2 cellular contexts compared by ENCODE assay signal in the genomic region with DNA sequence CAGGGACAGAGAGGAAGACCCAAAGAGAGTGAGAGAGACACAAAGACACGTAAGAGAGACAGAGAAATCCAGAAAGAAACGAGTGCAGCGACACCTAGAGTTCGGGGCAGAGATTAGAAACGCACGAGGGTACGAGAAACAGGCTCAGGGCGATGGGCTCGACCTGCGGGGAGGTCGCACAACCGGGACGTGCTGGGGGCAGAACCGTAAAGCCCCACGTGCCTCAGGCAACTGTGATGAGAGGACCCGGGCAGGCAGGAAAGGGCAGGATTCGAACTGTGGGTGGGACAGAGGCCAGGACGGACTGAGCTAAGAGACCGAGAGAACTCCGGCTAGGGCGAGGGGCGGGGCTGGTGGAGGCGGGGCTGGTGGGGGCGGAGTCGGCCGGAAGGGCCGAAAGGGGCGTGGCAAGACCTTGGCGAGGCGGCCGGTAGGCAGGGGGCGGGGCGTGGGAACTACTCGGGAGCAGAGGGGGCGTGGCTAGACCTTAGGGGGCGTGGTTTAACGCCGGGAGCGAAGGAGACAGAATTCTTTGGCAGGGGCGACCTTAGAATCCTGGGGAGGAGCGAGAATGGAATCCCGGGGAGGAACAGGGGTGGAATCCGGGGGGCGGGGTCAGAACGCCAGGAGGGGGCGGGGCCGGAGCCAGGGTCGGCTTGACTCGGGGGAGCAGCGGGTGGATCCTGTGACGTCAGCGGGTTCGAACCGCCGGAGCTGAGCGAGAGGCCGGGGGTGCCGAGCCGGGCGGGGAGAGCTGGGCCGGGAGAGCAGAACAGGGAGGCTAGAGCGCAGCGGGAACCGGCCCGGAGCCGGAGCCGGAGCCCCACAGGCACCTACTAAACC.
TF ChIP-seq lines count a peak whose summit lies in the region.

A gene (plus strand): TSS at position 686 of the 843 bp plus-strand sequence. CDS start 229 bp downstream, outside the sequence.

TF ChIP-seq in GM23338, 12 proteins besides CTCF, POLR2A, EP300 and RAD21:
- peak; percentile 58 for TF ChIP-seq POLR2AphosphoS5 (IDR thresholded peaks at IDR 0.05; ENCODE audit: low read depth)
- no peak for TF ChIP-seq STAT1 (IDR thresholded peaks at IDR 0.05; ENCODE audit: unreplicated experiment)
- TF ChIP-seq CREB1 (CRISPR knock-in tag; IDR thresholded peaks at IDR 0.05; ENCODE audit: low read depth) = peak; percentile 91
TF ChIP-seq in GM23338: peak in this region for 2.

TF ChIP-seq in GM12878, 131 proteins besides CTCF, POLR2A, EP300 and RAD21:
- TF ChIP-seq, protein P1, sequence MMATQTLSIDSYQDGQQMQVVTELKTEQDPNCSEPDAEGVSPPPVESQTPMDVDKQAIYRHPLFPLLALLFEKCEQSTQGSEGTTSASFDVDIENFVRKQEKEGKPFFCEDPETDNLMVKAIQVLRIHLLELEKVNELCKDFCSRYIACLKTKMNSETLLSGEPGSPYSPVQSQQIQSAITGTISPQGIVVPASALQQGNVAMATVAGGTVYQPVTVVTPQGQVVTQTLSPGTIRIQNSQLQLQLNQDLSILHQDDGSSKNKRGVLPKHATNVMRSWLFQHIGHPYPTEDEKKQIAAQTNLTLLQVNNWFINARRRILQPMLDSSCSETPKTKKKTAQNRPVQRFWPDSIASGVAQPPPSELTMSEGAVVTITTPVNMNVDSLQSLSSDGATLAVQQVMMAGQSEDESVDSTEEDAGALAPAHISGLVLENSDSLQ (IDR thresholded peaks at IDR 0.05) = no peak
- TF ChIP-seq RBBP5 (conservative IDR thresholded peaks at IDR 0.05) (no peak), NR2F1 (conservative IDR thresholded peaks at IDR 0.05) (no peak), FOXM1 (IDR thresholded peaks at IDR 0.05; ENCODE audit: low read depth, low read length) (no peak), ETV6 (conservative IDR thresholded peaks at IDR 0.05 in 1 of 2, IDR thresholded peaks at IDR 0.05 in 1 of 2; ENCODE audit: borderline replicate concordance in 1 of 2, low read depth in 1 of 2) (no peak), CREM (IDR thresholded peaks at IDR 0.05; ENCODE audit: low read depth) (0 out of 2 replicates have a peak, but pooled peaks have one; percentile 41), IRF4 (IDR thresholded peaks at IDR 0.05; ENCODE audit: low read depth, low read length) (0 out of 2 replicates have a peak, but pooled peaks have one; percentile 11), CEBPB (IDR thresholded peaks at IDR 0.05; ENCODE audit: borderline replicate concordance in 1 of 2, low read depth in 2 of 2, low read length in 2 of 2) (no peak), BHLHE40 (IDR thresholded peaks at IDR 0.05; ENCODE audit: borderline replicate concordance in 1 of 2, low read depth in 2 of 2, low read length in 1 of 2) (peak in 1 of 2 experiments; percentile 38; a peak in 1 of 4 replicates), ZNF384 (IDR thresholded peaks at IDR 0.05; ENCODE audit: borderline replicate concordance, low read depth, low read length) (no peak), RAD51 (IDR thresholded peaks at IDR 0.05) (no peak), RB1 (IDR thresholded peaks at IDR 0.05; ENCODE audit: borderline replicate concordance) (peak; percentile 32; the same call in 1 of the 2 replicates), WRNIP1 (IDR thresholded peaks at IDR 0.05; ENCODE audit: borderline replicate concordance, low read depth, low read length) (no peak), ZNF217 (IDR thresholded peaks at IDR 0.05) (no peak), TBL1XR1 (IDR thresholded peaks at IDR 0.05; ENCODE audit: low read depth, low read length) (no peak), EGR1 (IDR thresholded peaks at IDR 0.05; ENCODE audit: borderline replicate concordance in 1 of 2, low read depth in 2 of 2, low read length in 2 of 2) (peak in 1 of 2 experiments; percentile 42; a peak in 1 of 3 replicates), SMC3 (IDR thresholded peaks at IDR 0.05; ENCODE audit: borderline replicate concordance, low read length) (peak; percentile 13; the same call in 1 of the 2 replicates), SMAD5 (IDR thresholded peaks at IDR 0.05; ENCODE audit: low read depth) (no peak), POLR2AphosphoS2 (IDR thresholded peaks at IDR 0.05; ENCODE audit: low read depth, low read length) (no peak)
- TF ChIP-seq, protein P2, sequence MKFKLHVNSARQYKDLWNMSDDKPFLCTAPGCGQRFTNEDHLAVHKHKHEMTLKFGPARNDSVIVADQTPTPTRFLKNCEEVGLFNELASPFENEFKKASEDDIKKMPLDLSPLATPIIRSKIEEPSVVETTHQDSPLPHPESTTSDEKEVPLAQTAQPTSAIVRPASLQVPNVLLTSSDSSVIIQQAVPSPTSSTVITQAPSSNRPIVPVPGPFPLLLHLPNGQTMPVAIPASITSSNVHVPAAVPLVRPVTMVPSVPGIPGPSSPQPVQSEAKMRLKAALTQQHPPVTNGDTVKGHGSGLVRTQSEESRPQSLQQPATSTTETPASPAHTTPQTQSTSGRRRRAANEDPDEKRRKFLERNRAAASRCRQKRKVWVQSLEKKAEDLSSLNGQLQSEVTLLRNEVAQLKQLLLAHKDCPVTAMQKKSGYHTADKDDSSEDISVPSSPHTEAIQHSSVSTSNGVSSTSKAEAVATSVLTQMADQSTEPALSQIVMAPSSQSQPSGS (IDR thresholded peaks at IDR 0.05; ENCODE audit: low read length) = no peak
- TF ChIP-seq, protein P3, sequence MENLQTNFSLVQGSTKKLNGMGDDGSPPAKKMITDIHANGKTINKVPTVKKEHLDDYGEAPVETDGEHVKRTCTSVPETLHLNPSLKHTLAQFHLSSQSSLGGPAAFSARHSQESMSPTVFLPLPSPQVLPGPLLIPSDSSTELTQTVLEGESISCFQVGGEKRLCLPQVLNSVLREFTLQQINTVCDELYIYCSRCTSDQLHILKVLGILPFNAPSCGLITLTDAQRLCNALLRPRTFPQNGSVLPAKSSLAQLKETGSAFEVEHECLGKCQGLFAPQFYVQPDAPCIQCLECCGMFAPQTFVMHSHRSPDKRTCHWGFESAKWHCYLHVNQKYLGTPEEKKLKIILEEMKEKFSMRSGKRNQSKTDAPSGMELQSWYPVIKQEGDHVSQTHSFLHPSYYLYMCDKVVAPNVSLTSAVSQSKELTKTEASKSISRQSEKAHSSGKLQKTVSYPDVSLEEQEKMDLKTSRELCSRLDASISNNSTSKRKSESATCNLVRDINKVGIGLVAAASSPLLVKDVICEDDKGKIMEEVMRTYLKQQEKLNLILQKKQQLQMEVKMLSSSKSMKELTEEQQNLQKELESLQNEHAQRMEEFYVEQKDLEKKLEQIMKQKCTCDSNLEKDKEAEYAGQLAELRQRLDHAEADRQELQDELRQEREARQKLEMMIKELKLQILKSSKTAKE (IDR thresholded peaks at IDR 0.05; ENCODE audit: low read depth, poor library complexity, severe bottlenecking) = no peak
- TF ChIP-seq, protein P4, sequence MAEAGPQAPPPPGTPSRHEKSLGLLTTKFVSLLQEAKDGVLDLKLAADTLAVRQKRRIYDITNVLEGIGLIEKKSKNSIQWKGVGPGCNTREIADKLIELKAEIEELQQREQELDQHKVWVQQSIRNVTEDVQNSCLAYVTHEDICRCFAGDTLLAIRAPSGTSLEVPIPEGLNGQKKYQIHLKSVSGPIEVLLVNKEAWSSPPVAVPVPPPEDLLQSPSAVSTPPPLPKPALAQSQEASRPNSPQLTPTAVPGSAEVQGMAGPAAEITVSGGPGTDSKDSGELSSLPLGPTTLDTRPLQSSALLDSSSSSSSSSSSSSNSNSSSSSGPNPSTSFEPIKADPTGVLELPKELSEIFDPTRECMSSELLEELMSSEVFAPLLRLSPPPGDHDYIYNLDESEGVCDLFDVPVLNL (IDR thresholded peaks at IDR 0.05; ENCODE audit: low read depth, low read length) = no peak
